ENCODE assay signal across 20 cellular contexts in genomic region chr22:43411040-43411919, GRCh38. TPM values are rescaled to one million over a fixed set of nuclear protein-coding genes. Genes with fewer than 3 reads are reported as not detected.
A peak's percentile ranks its signal among the peaks of the same experiment; 100 is the strongest.
DNase-seq lines count a peak whose midpoint lies in the region; ATAC-seq and TF ChIP-seq lines count a peak whose summit lies in the region.
"Had no signal": no experiment of that assay in that cellular context is flagged by ENCODE, and none has a peak within 500 bp of the region (broad histone marks: within the 10 kb centered on the region; RNA-seq: fewer than 3 reads in every experiment).

No MANE protein-coding gene starts in this region.

- no peaks in the 10 kb centered on the region for H3K36me3 Mint-ChIP-seq in nephron (ENCODE audit: low read depth)
- no peaks in the 10 kb centered on the region for H3K36me3 Mint-ChIP-seq in activated CD8-positive, alpha-beta memory T cell treated with anti-CD3 and anti-CD28 coated beads, Interleukin-2, amount 10 ng/mL, durations not matched to agents 7 days and 5 days
- H3K36me3 Mint-ChIP-seq: activated naive CD8-positive, alpha-beta T cell had no signal

- peak overlapping the region; percentile 28 for H3K4me3 ChIP-seq in ectodermal cell (ENCODE audit: insufficient read depth, low read depth, low read length)
- H3K4me3 ChIP-seq: thoracic aorta had no signal

- no peak for DNase-seq in stimulated activated naive CD8-positive, alpha-beta T cell treated with anti-CD3 and anti-CD28 coated beads, Interleukin-15, amount 100 ng/mL, for 72 hours
- DNase-seq in stimulated activated naive CD8-positive, alpha-beta T cell treated with anti-CD3 and anti-CD28 coated beads, Interleukin-15, Interleukin-2, amounts not matched to agents 100 U/mL and 50 U/mL, for 24 hours, result no peak
- DNase-seq in stimulated activated CD4-positive, alpha-beta T cell treated with anti-CD3 and anti-CD28 coated beads, Interleukin-12 subunit alpha, Interleukin-12 subunit beta, amount 100 ng/mL, for 4 hours, result no peak
- DNase-seq in activated CD8-positive, alpha-beta memory T cell treated with anti-CD3 and anti-CD28 coated beads, Interleukin-2, amount 10 ng/mL, durations not matched to agents 7 days and 5 days, result no peak
- no peak for DNase-seq in NCI-H2029 (lab: John Stamatoyannopoulos, UW)
- DNase-seq: activated CD4-positive, CD25-positive, alpha-beta regulatory T cell; activated T-cell treated with anti-CD3 and anti-CD28 coated beads, Interleukin-2, amount 50 U/mL, for 72 hours; CD4-positive, alpha-beta T cell; NCI-H1105 treated with DMSO at 0.1 percent for 48 hours; NCI-H2171 had no signal

- H3K27ac ChIP-seq in ectodermal cell (ENCODE audit: insufficient read depth, low read depth, low read length, poor library complexity, severe bottlenecking), result no peak overlapping the region
- H3K27ac ChIP-seq: thoracic aorta had no signal

- no peak overlapping the region for H3K27ac Mint-ChIP-seq in stimulated activated naive CD8-positive, alpha-beta T cell treated with anti-CD3 and anti-CD28 coated beads, Interleukin-15, amount 100 ng/mL, for 72 hours
- no peak overlapping the region for H3K27ac Mint-ChIP-seq in nephron
- no peak overlapping the region for H3K27ac Mint-ChIP-seq in activated CD8-positive, alpha-beta memory T cell treated with anti-CD3 and anti-CD28 coated beads, Interleukin-2, amount 10 ng/mL, durations not matched to agents 7 days and 5 days
- H3K27ac Mint-ChIP-seq: activated naive CD8-positive, alpha-beta T cell; activated T-cell treated with anti-CD3 and anti-CD28 coated beads, Interleukin-2, amount 50 U/mL, for 72 hours; CD4-positive, alpha-beta T cell; T-helper 2 cell treated with Interferon-gamma antibody and Interleukin-4, amounts not matched to agents 5 μg/mL and 100 μg/mL, for 36 hours had no signal

- H3K9me3 Mint-ChIP-seq in stimulated activated naive CD8-positive, alpha-beta T cell treated with anti-CD3 and anti-CD28 coated beads, Interleukin-15, amount 100 ng/mL, for 72 hours, result no peaks in the 10 kb centered on the region
- H3K9me3 Mint-ChIP-seq in nephron, result peaks cover 4% of the 10 kb centered on the region
- no peaks in the 10 kb centered on the region for H3K9me3 Mint-ChIP-seq in activated CD8-positive, alpha-beta memory T cell treated with anti-CD3 and anti-CD28 coated beads, Interleukin-2, amount 10 ng/mL, durations not matched to agents 7 days and 5 days (ENCODE audit: low read depth)
- H3K9me3 Mint-ChIP-seq: activated T-cell treated with anti-CD3 and anti-CD28 coated beads, Interleukin-2, amount 50 U/mL, for 72 hours; CD4-positive, alpha-beta T cell; T-helper 2 cell treated with Interferon-gamma antibody and Interleukin-4, amounts not matched to agents 5 μg/mL and 100 μg/mL, for 36 hours had no signal

- peak overlapping the region in 1 of 2 donors; percentile 19 for H3K4me3 Mint-ChIP-seq in stimulated activated naive CD8-positive, alpha-beta T cell treated with anti-CD3 and anti-CD28 coated beads, Interleukin-15, amount 100 ng/mL, for 72 hours
- H3K4me3 Mint-ChIP-seq in nephron, result peak overlapping the region; percentile 16 to 71 (median 67)
- no peak overlapping the region for H3K4me3 Mint-ChIP-seq in activated CD8-positive, alpha-beta memory T cell treated with anti-CD3 and anti-CD28 coated beads, Interleukin-2, amount 10 ng/mL, durations not matched to agents 7 days and 5 days
- H3K4me3 Mint-ChIP-seq: activated naive CD8-positive, alpha-beta T cell; activated T-cell treated with anti-CD3 and anti-CD28 coated beads, Interleukin-2, amount 50 U/mL, for 72 hours; CD4-positive, alpha-beta T cell; T-helper 2 cell treated with Interferon-gamma antibody and Interleukin-4, amounts not matched to agents 5 μg/mL and 100 μg/mL, for 36 hours had no signal

- 12% methylated on average over 93 of the region's 93 CpGs for WGBS in ectodermal cell, 2 experiments

- H3K36me3 ChIP-seq in ectodermal cell (ENCODE audit: control insufficient read depth, insufficient read depth, low read length), result no peaks in the 10 kb centered on the region
- H3K36me3 ChIP-seq: thoracic aorta had no signal

- H3K27me3 ChIP-seq in ectodermal cell (ENCODE audit: control insufficient read depth, insufficient read depth, low read length, poor library complexity, severe bottlenecking), result peaks cover 52% of the 10 kb centered on the region

- peak; percentile 26 for ATAC-seq in stimulated activated naive CD8-positive, alpha-beta T cell treated with anti-CD3 and anti-CD28 coated beads, Interleukin-15, amount 100 ng/mL, for 72 hours
- no peak for ATAC-seq in stimulated activated naive CD8-positive, alpha-beta T cell treated with anti-CD3 and anti-CD28 coated beads, Interleukin-15, Interleukin-2, amounts not matched to agents 100 U/mL and 50 U/mL, for 24 hours
- ATAC-seq in activated CD8-positive, alpha-beta memory T cell treated with anti-CD3 and anti-CD28 coated beads, Interleukin-2, amount 10 ng/mL, durations not matched to agents 7 days and 5 days, result no peak
- no peak for ATAC-seq in GM18858 (IDR thresholded peaks at IDR 0.05; ENCODE audit: unreplicated experiment)
- ATAC-seq: activated T-cell treated with anti-CD3 and anti-CD28 coated beads, Interleukin-2, amount 50 U/mL, for 72 hours; Panc1 had no signal

- H3K4me1 ChIP-seq in ectodermal cell (ENCODE audit: control insufficient read depth, insufficient read depth, low read length), result peaks cover 16% of the 10 kb centered on the region

- CTCF ChIA-PET in activated CD8-positive, alpha-beta memory T cell treated with anti-CD3 and anti-CD28 coated beads, Interleukin-2, amount 10 ng/mL, durations not matched to agents 7 days and 5 days (lab: Charles Lee), result no interaction called here

- H3K4me1 Mint-ChIP-seq in stimulated activated naive CD8-positive, alpha-beta T cell treated with anti-CD3 and anti-CD28 coated beads, Interleukin-15, amount 100 ng/mL, for 72 hours, result no peaks in the 10 kb centered on the region
- no peaks in the 10 kb centered on the region for H3K4me1 Mint-ChIP-seq in nephron
- H3K4me1 Mint-ChIP-seq in activated CD8-positive, alpha-beta memory T cell treated with anti-CD3 and anti-CD28 coated beads, Interleukin-2, amount 10 ng/mL, durations not matched to agents 7 days and 5 days, result no peaks in the 10 kb centered on the region

- H3K27me3 Mint-ChIP-seq in stimulated activated naive CD8-positive, alpha-beta T cell treated with anti-CD3 and anti-CD28 coated beads, Interleukin-15, amount 100 ng/mL, for 72 hours, result peaks cover 57% of the 10 kb centered on the region
- H3K27me3 Mint-ChIP-seq in nephron (ENCODE audit: low read depth), result peaks cover 82% of the 10 kb centered on the region
- H3K27me3 Mint-ChIP-seq in activated CD8-positive, alpha-beta memory T cell treated with anti-CD3 and anti-CD28 coated beads, Interleukin-2, amount 10 ng/mL, durations not matched to agents 7 days and 5 days, result peaks cover 56% of the 10 kb centered on the region

- TF ChIP-seq CTCF in nephron (IDR thresholded peaks at IDR 0.05; ENCODE audit: unreplicated experiment in 3 of 3), result no peak

- no peaks in the 10 kb centered on the region for H3K9me3 ChIP-seq in ectodermal cell (ENCODE audit: control insufficient read depth, low read length)
- H3K9me3 ChIP-seq: thoracic aorta had no signal

RNA-seq across cellular contexts. Expression of gene MPPED1, which starts 0.5 kb away (rescaled TPM):
- 2.0 TPM for polyA plus RNA-seq in ectodermal cell (2013, experiment 1 of 4)
- polyA plus RNA-seq in ectodermal cell (2013, experiment 2 of 4), result 1.3 TPM
- polyA plus RNA-seq in ectodermal cell (2013, experiment 3 of 4), result 0.53 TPM
- polyA plus RNA-seq in ectodermal cell (2013, experiment 4 of 4), result 1.1 TPM
- total RNA-seq in activated CD8-positive, alpha-beta memory T cell treated with anti-CD3 and anti-CD28 coated beads, Interleukin-2, amount 10 ng/mL, durations not matched to agents 7 days and 5 days, result not detected
- total RNA-seq: activated T-cell treated with anti-CD3 and anti-CD28 coated beads, Interleukin-2, amount 50 U/mL, for 72 hours; CD4-positive, alpha-beta T cell; fibroblast of villous mesenchyme; HT1080; LHCN-M2; thoracic aorta had no signal
